Comparison of ENCODE assay signal across 1 cellular context in genomic region chr3:65955792-65956477, GRCh38.
TF ChIP-seq lines count a peak whose summit lies in the region.

No MANE protein-coding gene starts in this region.

TF ChIP-seq in HepG2, 621 proteins besides CTCF, POLR2A, EP300 and RAD21 (continued from another document and continues in another):
- TF ChIP-seq, protein P1, sequence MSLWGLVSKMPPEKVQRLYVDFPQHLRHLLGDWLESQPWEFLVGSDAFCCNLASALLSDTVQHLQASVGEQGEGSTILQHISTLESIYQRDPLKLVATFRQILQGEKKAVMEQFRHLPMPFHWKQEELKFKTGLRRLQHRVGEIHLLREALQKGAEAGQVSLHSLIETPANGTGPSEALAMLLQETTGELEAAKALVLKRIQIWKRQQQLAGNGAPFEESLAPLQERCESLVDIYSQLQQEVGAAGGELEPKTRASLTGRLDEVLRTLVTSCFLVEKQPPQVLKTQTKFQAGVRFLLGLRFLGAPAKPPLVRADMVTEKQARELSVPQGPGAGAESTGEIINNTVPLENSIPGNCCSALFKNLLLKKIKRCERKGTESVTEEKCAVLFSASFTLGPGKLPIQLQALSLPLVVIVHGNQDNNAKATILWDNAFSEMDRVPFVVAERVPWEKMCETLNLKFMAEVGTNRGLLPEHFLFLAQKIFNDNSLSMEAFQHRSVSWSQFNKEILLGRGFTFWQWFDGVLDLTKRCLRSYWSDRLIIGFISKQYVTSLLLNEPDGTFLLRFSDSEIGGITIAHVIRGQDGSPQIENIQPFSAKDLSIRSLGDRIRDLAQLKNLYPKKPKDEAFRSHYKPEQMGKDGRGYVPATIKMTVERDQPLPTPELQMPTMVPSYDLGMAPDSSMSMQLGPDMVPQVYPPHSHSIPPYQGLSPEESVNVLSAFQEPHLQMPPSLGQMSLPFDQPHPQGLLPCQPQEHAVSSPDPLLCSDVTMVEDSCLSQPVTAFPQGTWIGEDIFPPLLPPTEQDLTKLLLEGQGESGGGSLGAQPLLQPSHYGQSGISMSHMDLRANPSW (CRISPR knock-in tag; IDR thresholded peaks at IDR 0.05; ENCODE audit: borderline replicate concordance) = 0 out of 2 replicates have a peak, but pooled peaks have one; percentile 48
- TF ChIP-seq IRF2 (CRISPR knock-in tag; IDR thresholded peaks at IDR 0.05) (0 out of 2 replicates have a peak, but pooled peaks have one; percentile 47), EED (CRISPR knock-in tag; IDR thresholded peaks at IDR 0.05) (no peak), ISL2 (CRISPR knock-in tag; IDR thresholded peaks at IDR 0.05) (peak; percentile 52; the same call in 1 of the 2 replicates), SIN3B (IDR thresholded peaks at IDR 0.05; ENCODE audit: low read length) (no peak), RARG (CRISPR knock-in tag; IDR thresholded peaks at IDR 0.05; ENCODE audit: low read depth) (no peak), ZNF709 (CRISPR knock-in tag; IDR thresholded peaks at IDR 0.05) (no peak), MLLT10 (CRISPR knock-in tag; IDR thresholded peaks at IDR 0.05) (no peak), YEATS4 (CRISPR knock-in tag; IDR thresholded peaks at IDR 0.05; ENCODE audit: borderline replicate concordance) (no peak), MEF2D (CRISPR knock-in tag; IDR thresholded peaks at IDR 0.05) (no peak; the same call in 1 of the 2 replicates), ZBTB40 (IDR thresholded peaks at IDR 0.05) (no peak), ZBTB40 (CRISPR knock-in tag; IDR thresholded peaks at IDR 0.05) (no peak), RARA (CRISPR knock-in tag; IDR thresholded peaks at IDR 0.05) (peak; percentile 50), SMARCE1 (IDR thresholded peaks at IDR 0.05; ENCODE audit: borderline replicate concordance) (no peak), GABPA (IDR thresholded peaks at IDR 0.05; ENCODE audit: low read depth, low read length) (no peak), GABPA (CRISPR knock-in tag; IDR thresholded peaks at IDR 0.05; ENCODE audit: low read depth) (peak; percentile 13; the same call in 1 of the 2 replicates), XBP1 (CRISPR knock-in tag; IDR thresholded peaks at IDR 0.05) (no peak), ZNF644 (CRISPR knock-in tag; IDR thresholded peaks at IDR 0.05; ENCODE audit: low read depth) (peak; percentile 72; the same call in 1 of the 2 replicates), MEIS2 (CRISPR knock-in tag; IDR thresholded peaks at IDR 0.05) (no peak), ZSCAN30 (CRISPR knock-in tag; IDR thresholded peaks at IDR 0.05) (no peak), ZNF274 (CRISPR knock-in tag; IDR thresholded peaks at IDR 0.05) (no peak), ZNF33B (CRISPR knock-in tag; IDR thresholded peaks at IDR 0.05) (no peak), NCOA2 (CRISPR knock-in tag; IDR thresholded peaks at IDR 0.05) (peak; percentile 77), SMAD9 (CRISPR knock-in tag; IDR thresholded peaks at IDR 0.05) (no peak), ZBTB14 (CRISPR knock-in tag; IDR thresholded peaks at IDR 0.05) (no peak), ZSCAN9 (CRISPR knock-in tag; IDR thresholded peaks at IDR 0.05; ENCODE audit: borderline replicate concordance) (peak; percentile 75; the same call in 1 of the 2 replicates), E2F5 (CRISPR knock-in tag; conservative IDR thresholded peaks at IDR 0.05) (no peak), ARNT (IDR thresholded peaks at IDR 0.05) (no peak), ZNF616 (CRISPR knock-in tag; IDR thresholded peaks at IDR 0.05; ENCODE audit: low read depth) (no peak), PAXIP1 (CRISPR knock-in tag; conservative IDR thresholded peaks at IDR 0.05) (peak; percentile 83; the same call in 1 of the 2 replicates), RXRB (CRISPR knock-in tag; IDR thresholded peaks at IDR 0.05; ENCODE audit: borderline replicate concordance) (peak; percentile 47), KDM6A (CRISPR knock-in tag; IDR thresholded peaks at IDR 0.05; ENCODE audit: low read depth) (0 out of 2 replicates have a peak, but pooled peaks have one; percentile 30), DMAP1 (CRISPR knock-in tag; IDR thresholded peaks at IDR 0.05) (no peak), ZNF746 (CRISPR knock-in tag; IDR thresholded peaks at IDR 0.05) (no peak), ZNF605 (CRISPR knock-in tag; IDR thresholded peaks at IDR 0.05) (no peak), HOMEZ (CRISPR knock-in tag; IDR thresholded peaks at IDR 0.05; ENCODE audit: low read depth) (peak; percentile 72; the same call in 1 of the 2 replicates), ZMYM4 (CRISPR knock-in tag; IDR thresholded peaks at IDR 0.05) (peak; percentile 56; the same call in 1 of the 2 replicates), REPIN1 (CRISPR knock-in tag; IDR thresholded peaks at IDR 0.05; ENCODE audit: borderline replicate concordance, low read depth) (0 out of 2 replicates have a peak, but pooled peaks have one; percentile 26), ZNF792 (CRISPR knock-in tag; IDR thresholded peaks at IDR 0.05) (peak; percentile 61; the same call in 1 of the 2 replicates)
- TF ChIP-seq, protein P2, sequence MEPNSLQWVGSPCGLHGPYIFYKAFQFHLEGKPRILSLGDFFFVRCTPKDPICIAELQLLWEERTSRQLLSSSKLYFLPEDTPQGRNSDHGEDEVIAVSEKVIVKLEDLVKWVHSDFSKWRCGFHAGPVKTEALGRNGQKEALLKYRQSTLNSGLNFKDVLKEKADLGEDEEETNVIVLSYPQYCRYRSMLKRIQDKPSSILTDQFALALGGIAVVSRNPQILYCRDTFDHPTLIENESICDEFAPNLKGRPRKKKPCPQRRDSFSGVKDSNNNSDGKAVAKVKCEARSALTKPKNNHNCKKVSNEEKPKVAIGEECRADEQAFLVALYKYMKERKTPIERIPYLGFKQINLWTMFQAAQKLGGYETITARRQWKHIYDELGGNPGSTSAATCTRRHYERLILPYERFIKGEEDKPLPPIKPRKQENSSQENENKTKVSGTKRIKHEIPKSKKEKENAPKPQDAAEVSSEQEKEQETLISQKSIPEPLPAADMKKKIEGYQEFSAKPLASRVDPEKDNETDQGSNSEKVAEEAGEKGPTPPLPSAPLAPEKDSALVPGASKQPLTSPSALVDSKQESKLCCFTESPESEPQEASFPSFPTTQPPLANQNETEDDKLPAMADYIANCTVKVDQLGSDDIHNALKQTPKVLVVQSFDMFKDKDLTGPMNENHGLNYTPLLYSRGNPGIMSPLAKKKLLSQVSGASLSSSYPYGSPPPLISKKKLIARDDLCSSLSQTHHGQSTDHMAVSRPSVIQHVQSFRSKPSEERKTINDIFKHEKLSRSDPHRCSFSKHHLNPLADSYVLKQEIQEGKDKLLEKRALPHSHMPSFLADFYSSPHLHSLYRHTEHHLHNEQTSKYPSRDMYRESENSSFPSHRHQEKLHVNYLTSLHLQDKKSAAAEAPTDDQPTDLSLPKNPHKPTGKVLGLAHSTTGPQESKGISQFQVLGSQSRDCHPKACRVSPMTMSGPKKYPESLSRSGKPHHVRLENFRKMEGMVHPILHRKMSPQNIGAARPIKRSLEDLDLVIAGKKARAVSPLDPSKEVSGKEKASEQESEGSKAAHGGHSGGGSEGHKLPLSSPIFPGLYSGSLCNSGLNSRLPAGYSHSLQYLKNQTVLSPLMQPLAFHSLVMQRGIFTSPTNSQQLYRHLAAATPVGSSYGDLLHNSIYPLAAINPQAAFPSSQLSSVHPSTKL (CRISPR knock-in tag; IDR thresholded peaks at IDR 0.05) = peak; percentile 51
